8 cellular contexts compared by ENCODE assay signal in the genomic region with DNA sequence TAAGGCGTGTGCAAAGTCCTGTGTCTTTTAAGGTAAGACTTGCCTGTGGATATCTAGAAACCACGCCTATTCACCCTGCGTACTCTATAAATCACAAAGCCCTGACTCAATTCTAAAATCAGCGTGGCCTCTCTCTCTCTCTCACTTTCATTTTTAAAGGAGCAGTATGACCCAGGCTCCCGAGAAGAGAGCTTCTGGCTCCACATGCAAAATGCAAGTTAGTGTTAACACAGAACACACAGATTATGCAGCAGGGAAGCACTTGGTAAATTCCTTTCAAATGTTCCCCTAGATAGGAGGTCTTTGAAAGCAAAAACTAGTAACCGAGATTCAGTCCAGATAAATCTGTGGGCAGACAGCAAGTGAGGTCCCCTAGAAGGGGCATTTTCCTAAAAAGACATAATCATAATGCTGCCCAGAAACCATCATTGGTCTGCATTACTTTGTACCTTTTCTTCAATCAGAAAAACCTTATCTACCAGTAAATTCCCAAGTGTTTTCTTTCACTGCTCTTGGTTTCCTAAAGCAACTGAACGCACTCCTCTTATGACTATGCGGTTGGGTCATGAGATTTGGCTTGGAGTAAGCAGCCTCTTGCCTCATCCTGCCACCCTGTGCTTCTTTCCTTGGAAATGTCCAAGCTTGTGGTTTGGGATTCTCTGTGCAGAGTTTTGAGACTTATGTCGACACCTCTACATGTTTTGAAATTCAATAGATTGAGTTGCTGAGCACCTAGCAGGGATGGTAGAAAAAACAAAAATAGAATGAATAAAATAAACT. TPM values are rescaled to one million over a fixed set of nuclear protein-coding genes. Genes with fewer than 3 reads are reported as not detected.
DNase-seq lines count a peak whose midpoint lies in the region; ATAC-seq and TF ChIP-seq lines count a peak whose summit lies in the region.

No MANE protein-coding gene starts in this region.

- peaks cover 10% of the 10 kb centered on the region for H3K4me1 Mint-ChIP-seq in activated naive CD4-positive, alpha-beta T cell treated with anti-CD3 and anti-CD28 coated beads, Interleukin-2, amount 10 ng/mL, durations not matched to agents 7 days and 5 days
- peaks cover 12% of the 10 kb centered on the region for H3K4me1 Mint-ChIP-seq in memory B cell

- no peaks in the 10 kb centered on the region for H3K9me2 ChIP-seq in PC-3 (replicated peaks; ENCODE audit: low read length)

- WGBS in suprapubic skin = 11% methylated on average over 9 of the region's 9 CpGs

- ATAC-seq in HG02678 (IDR thresholded peaks at IDR 0.05; ENCODE audit: unreplicated experiment) (peak; percentile 99), PC-3 (peak; percentile 96), memory B cell (ENCODE audit: low read depth) (peak; percentile 67)

- no peak for TF ChIP-seq POLR2A in suprapubic skin (IDR thresholded peaks at IDR 0.05)

- no peaks in the 10 kb centered on the region for H3K9me3 ChIP-seq in PC-3 (ENCODE audit: low read length)
- H3K9me3 ChIP-seq in suprapubic skin = no peaks in the 10 kb centered on the region

- no peak overlapping the region for H3K27ac Mint-ChIP-seq in activated naive CD4-positive, alpha-beta T cell treated with anti-CD3 and anti-CD28 coated beads, Interleukin-2, amount 10 ng/mL, durations not matched to agents 7 days and 5 days
- H3K27ac Mint-ChIP-seq in memory B cell = peak overlapping the region; percentile 86

- CTCF ChIA-PET in activated naive CD4-positive, alpha-beta T cell treated with anti-CD3 and anti-CD28 coated beads, Interleukin-2, amount 10 ng/mL, durations not matched to agents 7 days and 5 days (lab: Charles Lee) = interaction anchor here (0.9 kb wide), 1 partner anchor 530 kb away, joined by 3 read pairs; no protein-coding TSS in a partner anchor
- CTCF ChIA-PET in PC-3 (lab: Charles Lee) = no interaction called here

- H3K27me3 Mint-ChIP-seq in activated naive CD4-positive, alpha-beta T cell treated with anti-CD3 and anti-CD28 coated beads, Interleukin-2, amount 10 ng/mL, durations not matched to agents 7 days and 5 days = peaks cover 4% of the 10 kb centered on the region
- peaks cover 1% of the 10 kb centered on the region for H3K27me3 Mint-ChIP-seq in memory B cell

- TF ChIP-seq CTCF in PC-3 (conservative IDR thresholded peaks at IDR 0.05; ENCODE audit: low read depth, low read length) = no peak
- TF ChIP-seq CTCF in suprapubic skin (IDR thresholded peaks at IDR 0.05) = no peak

- no peaks in the 10 kb centered on the region for H3K36me3 Mint-ChIP-seq in activated naive CD4-positive, alpha-beta T cell treated with anti-CD3 and anti-CD28 coated beads, Interleukin-2, amount 10 ng/mL, durations not matched to agents 7 days and 5 days
- no peaks in the 10 kb centered on the region for H3K36me3 Mint-ChIP-seq in memory B cell

- peak; percentile 32 for DNase-seq in activated naive CD4-positive, alpha-beta T cell treated with anti-CD3 and anti-CD28 coated beads, Interleukin-2, amount 10 ng/mL, durations not matched to agents 7 days and 5 days
- no peak for DNase-seq in activated naive CD4-positive, alpha-beta T cell (lab: John Stamatoyannopoulos, UW)
- DNase-seq in PC-3 (peak; percentile 89), memory B cell (ENCODE audit: low spot score in 2 of 2) (no peak), suprapubic skin (ENCODE audit: low spot score in 2 of 2) (peak in 1 of 2 donors; percentile 74), NCI-H526 treated with DMSO at 0.1 percent for 48 hours (lab: John Stamatoyannopoulos, UW) (no peak)

- no peaks in the 10 kb centered on the region for H3F3A ChIP-seq in PC-3 (ENCODE audit: low read length, unreplicated experiment)

- TF ChIP-seq EP300 in suprapubic skin (IDR thresholded peaks at IDR 0.05) = no peak

- no peaks in the 10 kb centered on the region for H3K9me3 Mint-ChIP-seq in activated naive CD4-positive, alpha-beta T cell treated with anti-CD3 and anti-CD28 coated beads, Interleukin-2, amount 10 ng/mL, durations not matched to agents 7 days and 5 days
- no peaks in the 10 kb centered on the region for H3K9me3 Mint-ChIP-seq in memory B cell

- no peaks in the 10 kb centered on the region for H3K79me2 ChIP-seq in PC-3 (ENCODE audit: low read length)

- intact Hi-C loops in PC-3 (cut with micrococcal nuclease) = loop anchor here (2.0 to 5.0 kb wide), 4 partner anchors 110 to 375 kb away; no protein-coding TSS in a partner anchor

- H3K4me3 Mint-ChIP-seq in activated naive CD4-positive, alpha-beta T cell treated with anti-CD3 and anti-CD28 coated beads, Interleukin-2, amount 10 ng/mL, durations not matched to agents 7 days and 5 days = peak overlapping the region; percentile 19
- peak overlapping the region; percentile 80 for H3K4me3 Mint-ChIP-seq in memory B cell

- no peaks in the 10 kb centered on the region for H4K20me1 ChIP-seq in PC-3 (ENCODE audit: low read length)

- H3K4me3 ChIP-seq in PC-3 (ENCODE audit: low read length) = peak overlapping the region; percentile 67
- peak overlapping the region; percentile 35 for H3K4me3 ChIP-seq in suprapubic skin

- no TSS peak for BruUV-seq in PC-3 (replicated peaks; lab: Mats Ljungman, UMichigan)

- peak overlapping the region; percentile 44 for H3K9ac ChIP-seq in PC-3 (ENCODE audit: low read length)

- H3K36me3 ChIP-seq in PC-3 (ENCODE audit: low read depth, low read length) (no peaks in the 10 kb centered on the region), suprapubic skin (no peaks in the 10 kb centered on the region)

- H3K4me2 ChIP-seq in PC-3 (ENCODE audit: low read length) = peak overlapping the region; percentile 88

- H3K27me3 ChIP-seq in PC-3 (ENCODE audit: low read length) (no peaks in the 10 kb centered on the region), suprapubic skin (no peaks in the 10 kb centered on the region)

- POLR2A ChIA-PET in PC-3 (lab: Charles Lee; ENCODE audit: unreplicated experiment) = interaction anchor here (0.5 kb wide), 1 partner anchor 165 kb away, joined by 3 read pairs; no protein-coding TSS in a partner anchor

- H2AFZ ChIP-seq in PC-3 (ENCODE audit: low read length) = peak overlapping the region; percentile 90

- H3K4me1 ChIP-seq in PC-3 (ENCODE audit: insufficient read depth, low read length) = peaks cover 16% of the 10 kb centered on the region
- H3K4me1 ChIP-seq in suprapubic skin = peaks cover 37% of the 10 kb centered on the region

- H3K27ac ChIP-seq in PC-3 (ENCODE audit: low read length) (peak overlapping the region; percentile 22; the same call in 1 of the 2 replicates), cingulate gyrus (ENCODE audit: low read depth, low read length) (peak overlapping the region; percentile 35), suprapubic skin (peak overlapping the region; percentile 81)

RNA-seq across cellular contexts. Expression of a gene that starts 31.7 kb away (rescaled TPM):
- 0.36 TPM in 1 of 2 replicates, not detected in the other for total RNA-seq in PC-3 (2014; rRNA removed)
- total RNA-seq in suprapubic skin = 10 to 100 TPM in 1 of 4 donors, 1 to 10 TPM in 3; 5.5 to 15.7 (median 7.9) TPM

Comparison
In these comparisons a context has a peak if more than half of its experiments do, and no peak if none do; other contexts are left out.
1. DNase-seq: peak in activated naive CD4-positive, alpha-beta T cell treated with anti-CD3 and anti-CD28 coated beads, Interleukin-2, amount 10 ng/mL, durations not matched to agents 7 days and 5 days (single experiment) and PC-3 (single experiment); none in activated naive CD4-positive, alpha-beta T cell (0 of 4), memory B cell (0 of 2) and NCI-H526 treated with DMSO at 0.1 percent for 48 hours (single experiment).
2. H3K27ac ChIP-seq: peak in every context shown above with its lines; median percentile 81 in suprapubic skin; 35 in cingulate gyrus; 22 in PC-3.
3. Peak in every context shown above with its lines, with median percentiles within 50 percentile points of each other: ATAC-seq.